In genomic region chr21:42095581-42095980, GRCh38 we compare ENCODE assay signal across 34 cellular contexts. TPM values are rescaled to one million over a fixed set of nuclear protein-coding genes. Genes with fewer than 3 reads are reported as not detected.
"Had no signal": no experiment of that assay in that cellular context is flagged by ENCODE, and none has a peak within 500 bp of the region (broad histone marks: within the 10 kb centered on the region; RNA-seq: fewer than 3 reads in every experiment).

No MANE protein-coding gene starts in this region.

- H3K36me3 ChIP-seq: adrenal gland, colonic mucosa, esophagus squamous epithelium, heart left ventricle had no signal

- H3K4me1 Mint-ChIP-seq: activated CD4-positive, alpha-beta memory T cell treated with anti-CD3 and anti-CD28 coated beads, Interleukin-2, amount 10 ng/mL, durations not matched to agents 7 days and 5 days; activated CD4-positive, alpha-beta T cell treated with anti-CD3 and anti-CD28 coated beads, Interleukin-2, amount 10 ng/mL, durations not matched to agents 7 days and 5 days; activated naive CD8-positive, alpha-beta T cell treated with anti-CD3 and anti-CD28 coated beads for 36 hours; activated naive CD8-positive, alpha-beta T cell treated with anti-CD3 and anti-CD28 coated beads, Interleukin-2, amount 50 U/mL, for 24 hours had no signal

- H3K27ac ChIP-seq: adrenal gland, body of pancreas, colonic mucosa, epithelial cell of prostate, esophagus squamous epithelium had no signal

- H3K9me3 ChIP-seq: adrenal gland, body of pancreas, colonic mucosa, esophagus squamous epithelium had no signal

- H3K27me3 Mint-ChIP-seq: activated naive CD8-positive, alpha-beta T cell treated with anti-CD3 and anti-CD28 coated beads for 36 hours; activated naive CD8-positive, alpha-beta T cell treated with anti-CD3 and anti-CD28 coated beads, Interleukin-2, amount 50 U/mL, for 24 hours; activated T-cell treated with anti-CD3 and anti-CD28 coated beads, Interleukin-2, amount 50 U/mL, for 24 hours had no signal

- H3K4me3 Mint-ChIP-seq: activated CD4-positive, alpha-beta memory T cell treated with anti-CD3 and anti-CD28 coated beads, Interleukin-2, amount 10 ng/mL, durations not matched to agents 7 days and 5 days; activated CD4-positive, alpha-beta T cell treated with anti-CD3 and anti-CD28 coated beads, Interleukin-2, amount 10 ng/mL, durations not matched to agents 7 days and 5 days; activated naive CD8-positive, alpha-beta T cell treated with anti-CD3 and anti-CD28 coated beads for 36 hours; activated naive CD8-positive, alpha-beta T cell treated with anti-CD3 and anti-CD28 coated beads, Interleukin-2, amount 50 U/mL, for 24 hours; activated T-cell treated with anti-CD3 and anti-CD28 coated beads, Interleukin-2, amount 50 U/mL, for 24 hours; activated T-cell treated with anti-CD3 and anti-CD28 coated beads, Interleukin-2, amount 50 U/mL, for 72 hours; T-helper 17 cell; T-helper 2 cell treated with Interferon-gamma antibody and Interleukin-4, amounts not matched to agents 5 μg/mL and 100 μg/mL, for 36 hours had no signal

- H3K27me3 ChIP-seq: adrenal gland, body of pancreas, colonic mucosa had no signal

- H3K4me1 ChIP-seq: body of pancreas had no signal

- H3K9me3 Mint-ChIP-seq: activated CD4-positive, alpha-beta memory T cell treated with anti-CD3 and anti-CD28 coated beads, Interleukin-2, amount 10 ng/mL, durations not matched to agents 7 days and 5 days; activated CD4-positive, alpha-beta T cell treated with anti-CD3 and anti-CD28 coated beads, Interleukin-2, amount 10 ng/mL, durations not matched to agents 7 days and 5 days; activated T-cell treated with anti-CD3 and anti-CD28 coated beads, Interleukin-2, amount 50 U/mL, for 24 hours had no signal

- FAIRE-seq: endometrium, endothelial cell of umbilical vein had no signal

- H3K4me3 ChIP-seq: adrenal gland, body of pancreas, colonic mucosa, esophagus squamous epithelium, heart left ventricle had no signal

- H3K27ac Mint-ChIP-seq: activated CD4-positive, alpha-beta memory T cell treated with anti-CD3 and anti-CD28 coated beads, Interleukin-2, amount 10 ng/mL, durations not matched to agents 7 days and 5 days; activated CD4-positive, alpha-beta T cell treated with anti-CD3 and anti-CD28 coated beads, Interleukin-2, amount 10 ng/mL, durations not matched to agents 7 days and 5 days; activated naive CD8-positive, alpha-beta T cell treated with anti-CD3 and anti-CD28 coated beads for 36 hours; activated naive CD8-positive, alpha-beta T cell treated with anti-CD3 and anti-CD28 coated beads, Interleukin-2, amount 50 U/mL, for 24 hours; activated T-cell treated with anti-CD3 and anti-CD28 coated beads, Interleukin-2, amount 50 U/mL, for 24 hours; activated T-cell treated with anti-CD3 and anti-CD28 coated beads, Interleukin-2, amount 50 U/mL, for 72 hours; T-helper 17 cell; T-helper 2 cell treated with Interferon-gamma antibody and Interleukin-4, amounts not matched to agents 5 μg/mL and 100 μg/mL, for 36 hours had no signal

- H3K36me3 Mint-ChIP-seq: activated naive CD8-positive, alpha-beta T cell treated with anti-CD3 and anti-CD28 coated beads for 36 hours had no signal

- DNase-seq: activated CD4-positive, alpha-beta memory T cell treated with anti-CD3 and anti-CD28 coated beads, Interleukin-2, amount 10 ng/mL, durations not matched to agents 7 days and 5 days; activated CD4-positive, alpha-beta T cell treated with anti-CD3 and anti-CD28 coated beads for 4 hours; activated CD4-positive, alpha-beta T cell treated with anti-CD3 and anti-CD28 coated beads, Interleukin-2, amount 10 ng/mL, durations not matched to agents 7 days and 5 days; activated CD4-positive, alpha-beta T cell treated with anti-CD3 and anti-CD28 coated beads, Interleukin-2, amount 50 U/mL, for 4 hours; activated CD4-positive, CD25-positive, alpha-beta regulatory T cell; activated CD4-positive, CD25-positive, alpha-beta regulatory T cell treated with anti-CD3 and anti-CD28 coated beads, Interleukin-2, amount 50 U/mL, for 72 hours; activated CD8-positive, alpha-beta memory T cell treated with anti-CD3 and anti-CD28 coated beads, Interleukin-2, amount 50 U/mL, for 48 hours; activated gamma-delta T cell; activated naive CD4-positive, alpha-beta T cell treated with anti-CD3 and anti-CD28 coated beads, Interleukin-2, amount 50 U/mL, for 16 hours; activated naive CD4-positive, alpha-beta T cell treated with Interleukin-2 at 50 U/mL for 16 hours; activated naive CD8-positive, alpha-beta T cell treated with anti-CD3 and anti-CD28 coated beads for 36 hours; activated naive CD8-positive, alpha-beta T cell treated with anti-CD3 and anti-CD28 coated beads, Interleukin-2, amount 50 U/mL, for 24 hours; activated T-cell treated with anti-CD3 and anti-CD28 coated beads for 4 hours; activated T-cell treated with anti-CD3 and anti-CD28 coated beads, Interleukin-2, amount 50 U/mL, for 24 hours; activated T-cell treated with anti-CD3 and anti-CD28 coated beads, Interleukin-2, amount 50 U/mL, for 72 hours; adrenal gland; body of pancreas; caudate nucleus; colonic mucosa; effector CD8-positive, alpha-beta T cell; esophagus squamous epithelium; foreskin melanocyte; glutamatergic neuron; T-helper 1 cell; T-helper 17 cell; T1000 had no signal

RNA-seq across cellular contexts. Expression of gene UMODL1, which starts 24.5 kb away (rescaled TPM):
- total RNA-seq: activated naive CD8-positive, alpha-beta T cell treated with anti-CD3 and anti-CD28 coated beads for 36 hours; body of pancreas; dermis microvascular lymphatic vessel endothelial cell; endothelial cell of umbilical vein; esophagus squamous epithelium; fibroblast of lung; fibroblast of villous mesenchyme had no signal
